Comparison of ENCODE assay signal across 15 cellular contexts in genomic region chr11:66324626-66325025, GRCh38. TPM values are rescaled to one million over a fixed set of nuclear protein-coding genes. Genes with fewer than 3 reads are reported as not detected.
DNase-seq lines count a peak whose midpoint lies in the region; ATAC-seq and TF ChIP-seq lines count a peak whose summit lies in the region.
"Had no signal": no experiment of that assay in that cellular context is flagged by ENCODE, and none has a peak within 500 bp of the region (broad histone marks: within the 10 kb centered on the region; RNA-seq: fewer than 3 reads in every experiment).

No MANE protein-coding gene starts in this region.

- no peaks in the 10 kb centered on the region for H3K27me3 ChIP-seq in BLaER1 treated with 17β-estradiol and CSF1 and Interleukin-3, amounts not matched to agents 10 nM and 100 nM
- H3K27me3 ChIP-seq in HUES6 (ENCODE audit: control insufficient read depth, insufficient read depth, low read length) (no peaks in the 10 kb centered on the region), neural progenitor cell (peaks cover 3% of the 10 kb centered on the region)
- H3K27me3 ChIP-seq: body of pancreas had no signal

- peaks cover 24% of the 10 kb centered on the region for H3K27me3 Mint-ChIP-seq in neural progenitor cell (ENCODE audit: insufficient read depth, low read depth)
- H3K27me3 Mint-ChIP-seq: activated B cell treated with CpG ODN at 0.5 μM for 24 hours; effector memory CD8-positive, alpha-beta T cell had no signal

- DNase-seq in choroid plexus epithelial cell (ENCODE audit: low read depth) (peak; percentile 51), neural progenitor cell (ENCODE audit: low spot score) (no peak), NCI-H69 (lab: John Stamatoyannopoulos, UW) (no peak)
- DNase-seq: activated B cell treated with CpG ODN at 0.5 μM for 24 hours; activated T-cell treated with anti-CD3 and anti-CD28 coated beads, Interleukin-2, amount 50 U/mL, for 48 hours; body of pancreas; Calu3; effector memory CD8-positive, alpha-beta T cell; NCI-H2107 had no signal

- no peak for TF ChIP-seq CTCF in choroid plexus epithelial cell (conservative IDR thresholded peaks at IDR 0.05; ENCODE audit: low read depth, low read length)
- TF ChIP-seq CTCF in neural progenitor cell (IDR thresholded peaks at IDR 0.05), result no peak

- peaks cover 54% of the 10 kb centered on the region for H3K4me1 Mint-ChIP-seq in neural progenitor cell

- H4K20me1 ChIP-seq in BLaER1 treated with 17β-estradiol and CSF1 and Interleukin-3, amounts not matched to agents 10 nM and 100 nM, result no peaks in the 10 kb centered on the region
- H4K20me1 ChIP-seq in neural progenitor cell (ENCODE audit: low read depth), result no peaks in the 10 kb centered on the region

- peak overlapping the region; percentile 96 for H3K27ac Mint-ChIP-seq in neural progenitor cell
- H3K27ac Mint-ChIP-seq: activated B cell treated with CpG ODN at 0.5 μM for 24 hours had no signal

- H3K4me3 ChIP-seq in BLaER1 treated with 17β-estradiol and CSF1 and Interleukin-3, amounts not matched to agents 10 nM and 100 nM, result no peak overlapping the region
- H3K4me3 ChIP-seq in HUES6 (ENCODE audit: low read depth, low read length), result no peak overlapping the region
- no peak overlapping the region for H3K4me3 ChIP-seq in choroid plexus epithelial cell (ENCODE audit: low read depth, low read length)
- H3K4me3 ChIP-seq in neural progenitor cell, result no peak overlapping the region
- H3K4me3 ChIP-seq: body of pancreas had no signal

- H3K9ac ChIP-seq in BLaER1 treated with 17β-estradiol and CSF1 and Interleukin-3, amounts not matched to agents 10 nM and 100 nM, result peak overlapping the region in 8 of 11 experiments; percentile 4 to 93 (median 84); a peak in 14 of 22 replicates
- H3K9ac ChIP-seq in HUES6 (ENCODE audit: low read length) (no peak overlapping the region), neural progenitor cell (no peak overlapping the region)

- no peaks in the 10 kb centered on the region for H3K36me3 ChIP-seq in BLaER1 treated with 17β-estradiol and CSF1 and Interleukin-3, amounts not matched to agents 10 nM and 100 nM
- no peaks in the 10 kb centered on the region for H3K36me3 ChIP-seq in HUES6 (ENCODE audit: control insufficient read depth, insufficient read depth, low read length)
- no peaks in the 10 kb centered on the region for H3K36me3 ChIP-seq in neural progenitor cell
- H3K36me3 ChIP-seq: neutrophil had no signal

- peak overlapping the region in 10 of 11 experiments; percentile 11 to 100 (median 95); a peak in 19 of 22 replicates for H3K27ac ChIP-seq in BLaER1 treated with 17β-estradiol and CSF1 and Interleukin-3, amounts not matched to agents 10 nM and 100 nM
- H3K27ac ChIP-seq in HUES6 (ENCODE audit: low read depth, low read length) (0 out of 2 replicates have a peak overlapping the region, but pooled peaks have one; percentile 8), neural progenitor cell (no peak overlapping the region)
- H3K27ac ChIP-seq: neutrophil had no signal

- H3K4me2 ChIP-seq in BLaER1 treated with 17β-estradiol and CSF1 and Interleukin-3, amounts not matched to agents 10 nM and 100 nM, result peak overlapping the region; percentile 74 to 98 (median 94)
- H3K4me2 ChIP-seq in neural progenitor cell, result peak overlapping the region; percentile 47

- H2AFZ ChIP-seq in neural progenitor cell (replicated peaks), result peak overlapping the region; percentile 70

- H3K79me2 ChIP-seq in neural progenitor cell (ENCODE audit: low read depth), result no peaks in the 10 kb centered on the region

- peaks cover 53 to 82% (median 76%) of the 10 kb centered on the region in 10 experiments for H3K4me1 ChIP-seq in BLaER1 treated with 17β-estradiol and CSF1 and Interleukin-3, amounts not matched to agents 10 nM and 100 nM
- H3K4me1 ChIP-seq in HUES6 (ENCODE audit: control insufficient read depth, insufficient read depth, low read length) (peaks cover 43% of the 10 kb centered on the region), neural progenitor cell (peaks cover 11% of the 10 kb centered on the region)

- no peak for ATAC-seq in HG02840 (IDR thresholded peaks at IDR 0.05; ENCODE audit: low FRiP score, unreplicated experiment)
- ATAC-seq in HG02970 (IDR thresholded peaks at IDR 0.05; ENCODE audit: low FRiP score, unreplicated experiment), result no peak
- no peak for ATAC-seq in GM19328 (IDR thresholded peaks at IDR 0.05; ENCODE audit: unreplicated experiment)
- ATAC-seq: body of pancreas; effector memory CD8-positive, alpha-beta T cell had no signal

- H3K9me3 Mint-ChIP-seq in neural progenitor cell, result peaks cover 7% of the 10 kb centered on the region
- H3K9me3 Mint-ChIP-seq: activated B cell treated with CpG ODN at 0.5 μM for 24 hours; effector memory CD8-positive, alpha-beta T cell had no signal

- no peaks in the 10 kb centered on the region for H3F3A ChIP-seq in neural progenitor cell (ENCODE audit: low read depth)

- H3K9me3 ChIP-seq in BLaER1 treated with 17β-estradiol and CSF1 and Interleukin-3, amounts not matched to agents 10 nM and 100 nM (replicated peaks in 1 of 11), result peaks cover 0 to 17% (median 11%) of the 10 kb centered on the region in 11 experiments; a peak in 13 of 22 replicates
- H3K9me3 ChIP-seq in HUES6 (ENCODE audit: control insufficient read depth, insufficient read depth, low read depth, low read length) (no peaks in the 10 kb centered on the region), neural progenitor cell (ENCODE audit: low read depth) (no peaks in the 10 kb centered on the region)
- H3K9me3 ChIP-seq: body of pancreas, neutrophil had no signal

- H3K4me3 Mint-ChIP-seq in neural progenitor cell, result no peak overlapping the region
- H3K4me3 Mint-ChIP-seq: activated B cell treated with CpG ODN at 0.5 μM for 24 hours; effector memory CD8-positive, alpha-beta T cell had no signal

- H3K36me3 Mint-ChIP-seq in neural progenitor cell, result no peaks in the 10 kb centered on the region

RNA-seq across cellular contexts. Expression of gene CD248, which starts 7.8 kb away (rescaled TPM):
- 0.62 and 0.99 TPM in 2 replicates for total RNA-seq in neural progenitor cell (ENCODE audit: low replicate concordance)
- total RNA-seq: Calu3 had no signal

RNA-seq across cellular contexts. Expression of gene RIN1, which starts 11.6 kb away (rescaled TPM):
- 0.56 and 2.6 TPM in 2 replicates for total RNA-seq in neural progenitor cell (ENCODE audit: low replicate concordance)

RNA-seq across cellular contexts. Expression of gene BRMS1, which starts 20.3 kb away (rescaled TPM):
- 16.4 and 34.6 TPM in 2 replicates for total RNA-seq in neural progenitor cell (ENCODE audit: low replicate concordance)

RNA-seq across cellular contexts. Expression of gene B4GAT1, which starts 22.8 kb away (rescaled TPM):
- total RNA-seq in neural progenitor cell (ENCODE audit: low replicate concordance), result 40.9 and 57.1 TPM in 2 replicates

RNA-seq across cellular contexts. Expression of gene TMEM151A, which starts 32.9 kb away (rescaled TPM):
- total RNA-seq in neural progenitor cell (ENCODE audit: low replicate concordance), result 0.03 TPM in 1 of 2 replicates, not detected in the other
- total RNA-seq: activated B cell treated with CpG ODN at 0.5 μM for 24 hours had no signal

Comparison
In these comparisons a context has a peak if more than half of its experiments do, and no peak if none do; other contexts are left out.
1. H3K9ac ChIP-seq: peak in BLaER1 treated with 17β-estradiol and CSF1 and Interleukin-3, amounts not matched to agents 10 nM and 100 nM (8 of 11); none in HUES6 (single experiment) and neural progenitor cell (single experiment).